ENCODE assay signal across 8 cellular contexts in genomic region chr14:105364100-105364708, GRCh38. TPM values are rescaled to one million over a fixed set of nuclear protein-coding genes. Genes with fewer than 3 reads are reported as not detected.
A peak's percentile ranks its signal among the peaks of the same experiment; 100 is the strongest.
DNase-seq lines count a peak whose midpoint lies in the region; ATAC-seq and TF ChIP-seq lines count a peak whose summit lies in the region.

No MANE protein-coding gene starts in this region.

- no peaks in the 10 kb centered on the region for H3K27me3 ChIP-seq in AG04450 (ENCODE audit: control insufficient read depth, insufficient read depth, low read length)

- ATAC-seq in activated T-helper 17 cell treated with anti-CD3 and anti-CD28 coated beads, Interleukin-2, amount 50 U/mL, for 72 hours (replicated peaks), result no peak
- no peak for ATAC-seq in GM19455 (IDR thresholded peaks at IDR 0.05; ENCODE audit: unreplicated experiment)

- DNase-seq in AG04450 (ENCODE audit: low read depth, low spot score), result peak; percentile 15
- peak; percentile 32 for DNase-seq in Jurkat, Clone E6-1 (ENCODE audit: low read depth, low spot score)
- peak; percentile 71 for DNase-seq in iris pigment epithelial cell (ENCODE audit: low read depth)
- no peak for DNase-seq in NCI-H510A treated with DMSO at 0.1 percent for 48 hours (lab: John Stamatoyannopoulos, UW)
- no peak for DNase-seq in NCI-H1092 (lab: John Stamatoyannopoulos, UW)
- no peak for DNase-seq in glomerular visceral epithelial cell (ENCODE audit: extremely low spot score)

- H3K9me3 Mint-ChIP-seq in activated T-helper 17 cell treated with anti-CD3 and anti-CD28 coated beads, Interleukin-2, amount 50 U/mL, for 72 hours, result no peaks in the 10 kb centered on the region

- peak overlapping the region; percentile 38 for H3K4me3 ChIP-seq in AG04450 (ENCODE audit: low read depth, low read length)
- H3K4me3 ChIP-seq in Jurkat, Clone E6-1 (ENCODE audit: low read length), result peak overlapping the region; percentile 27

- H3K27ac ChIP-seq in AG04450 (ENCODE audit: low read depth, low read length), result no peak overlapping the region

- H3K36me3 Mint-ChIP-seq in activated T-helper 17 cell treated with anti-CD3 and anti-CD28 coated beads, Interleukin-2, amount 50 U/mL, for 72 hours (ENCODE audit: low read depth), result no peaks in the 10 kb centered on the region

- H3K4me3 Mint-ChIP-seq in activated T-helper 17 cell treated with anti-CD3 and anti-CD28 coated beads, Interleukin-2, amount 50 U/mL, for 72 hours, result peak overlapping the region; percentile 32

- TF ChIP-seq CTCF in AG04450 (IDR thresholded peaks at IDR 0.05; ENCODE audit: low read depth, low read length), result no peak

- no peaks in the 10 kb centered on the region for H3K27me3 Mint-ChIP-seq in activated T-helper 17 cell treated with anti-CD3 and anti-CD28 coated beads, Interleukin-2, amount 50 U/mL, for 72 hours

- peak overlapping the region; percentile 41 for H3K27ac Mint-ChIP-seq in activated T-helper 17 cell treated with anti-CD3 and anti-CD28 coated beads, Interleukin-2, amount 50 U/mL, for 72 hours

- POLR2A ChIA-PET in AG04450 (lab: Yijun Ruan, JAX), result interaction anchor here (0.7 kb wide), 1 partner anchor 49 kb away, joined by 6 read pairs; no protein-coding TSS in a partner anchor

- H3K4me1 Mint-ChIP-seq in activated T-helper 17 cell treated with anti-CD3 and anti-CD28 coated beads, Interleukin-2, amount 50 U/mL, for 72 hours, result peaks cover 4% of the 10 kb centered on the region

- CTCF ChIA-PET in AG04450 (lab: Charles Lee), result interaction anchor here (1.0 kb wide), 1 partner anchor 12 kb away, joined by 3 read pairs; no protein-coding TSS in a partner anchor

- H3K9me3 ChIP-seq in AG04450 (ENCODE audit: control insufficient read depth, insufficient read depth, low read length), result no peaks in the 10 kb centered on the region; the same call in 1 of the 2 replicates

RNA-seq across cellular contexts. Expression of gene TEX22, which starts 34.1 kb away (rescaled TPM):
- 0.05 and 0.14 TPM in 2 replicates for polyA plus RNA-seq in AG04450 (2011; rRNA removed)
- polyA minus RNA-seq in AG04450 (2011; rRNA and poly(A)+ RNA removed), result 0.14 and 0.39 TPM in 2 replicates
- polyA plus RNA-seq in Jurkat, Clone E6-1 (2012; ENCODE audit: insufficient read depth, insufficient read length), result 3.9 TPM
- 1 to 10 TPM in 1 of 2 donors, under 1 TPM in 1; 0.95 to 3.7 TPM for total RNA-seq in activated T-helper 17 cell treated with anti-CD3 and anti-CD28 coated beads, Interleukin-2, amount 50 U/mL, for 72 hours

RNA-seq across cellular contexts. Expression of gene PACS2, which starts 49.7 kb away (rescaled TPM):
- polyA plus RNA-seq in AG04450 (2011; rRNA removed), result 13.0 and 16.1 TPM in 2 replicates
- polyA minus RNA-seq in AG04450 (2011; rRNA and poly(A)+ RNA removed), result 14.5 and 18.3 TPM in 2 replicates
- polyA plus RNA-seq in Jurkat, Clone E6-1 (2012; ENCODE audit: insufficient read depth, insufficient read length), result 47.3 TPM
- 10 to 100 TPM; 26.4 to 30.0 TPM for total RNA-seq in activated T-helper 17 cell treated with anti-CD3 and anti-CD28 coated beads, Interleukin-2, amount 50 U/mL, for 72 hours

RNA-seq across cellular contexts. Expression of gene MTA1, which starts 55.4 kb away (rescaled TPM):
- 36.0 and 48.0 TPM in 2 replicates for polyA plus RNA-seq in AG04450 (2011; rRNA removed)
- 43.6 and 52.1 TPM in 2 replicates for polyA minus RNA-seq in AG04450 (2011; rRNA and poly(A)+ RNA removed)
- 184 TPM for polyA plus RNA-seq in Jurkat, Clone E6-1 (2012; ENCODE audit: insufficient read depth, insufficient read length)
- total RNA-seq in activated T-helper 17 cell treated with anti-CD3 and anti-CD28 coated beads, Interleukin-2, amount 50 U/mL, for 72 hours, result 100 to 1,000 TPM in 1 of 2 donors, 10 to 100 TPM in 1; 99.4 to 144 TPM

Comparison
In these comparisons a context has a peak if more than half of its experiments do, and no peak if none do; other contexts are left out.
1. DNase-seq: peak in AG04450 (single experiment), Jurkat, Clone E6-1 (single experiment) and iris pigment epithelial cell (single experiment); none in NCI-H510A treated with DMSO at 0.1 percent for 48 hours (single experiment), NCI-H1092 (single experiment) and glomerular visceral epithelial cell (single experiment).